ENCODE assay signal across 8 cellular contexts in the genomic region with DNA sequence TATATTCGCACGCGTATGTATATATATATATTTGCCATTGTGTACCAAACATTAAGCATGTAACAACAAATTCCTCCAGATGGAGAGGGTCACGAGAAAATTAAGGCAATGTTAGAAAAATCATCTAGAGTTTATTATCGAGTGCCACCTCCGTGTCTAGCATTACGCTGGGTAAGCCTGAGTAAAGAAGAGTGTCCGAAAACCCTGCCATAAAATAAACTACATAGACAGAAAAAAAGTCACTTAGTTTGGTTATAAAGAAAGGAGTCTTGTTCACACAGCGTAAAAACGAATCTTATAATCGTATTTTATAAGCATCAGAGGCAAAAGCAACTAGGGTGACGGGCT. TPM values are rescaled to one million over a fixed set of nuclear protein-coding genes. Genes with fewer than 3 reads are reported as not detected.
DNase-seq lines count a peak whose midpoint lies in the region; ATAC-seq and TF ChIP-seq lines count a peak whose summit lies in the region.

No MANE protein-coding gene starts in this region.

- no peak for TF ChIP-seq CTCF in cardiac fibroblast (IDR thresholded peaks at IDR 0.05; ENCODE audit: low read depth, low read length)

- H3K9me3 ChIP-seq in mesodermal cell (ENCODE audit: control insufficient read depth, low read length) (no peaks in the 10 kb centered on the region), aorta (ENCODE audit: control insufficient read depth, low read length) (no peaks in the 10 kb centered on the region)

- no peaks in the 10 kb centered on the region for H3K27me3 Mint-ChIP-seq in activated naive CD4-positive, alpha-beta T cell treated with anti-CD3 and anti-CD28 coated beads, Interleukin-2, amount 50 U/mL, for 24 hours

- H3K27me3 ChIP-seq in aorta (ENCODE audit: control insufficient read depth in 1 of 2, insufficient read depth in 2 of 2, low read length in 1 of 2) = no peaks in the 10 kb centered on the region

- peak overlapping the region; percentile 54 for H3K27ac ChIP-seq in mesodermal cell (ENCODE audit: low read depth, low read length, severe bottlenecking)
- H3K27ac ChIP-seq in aorta (ENCODE audit: low read depth in 1 of 2, low read length in 2 of 2) = peak overlapping the region; percentile 66 to 87

- H3K27ac Mint-ChIP-seq in activated naive CD4-positive, alpha-beta T cell treated with anti-CD3 and anti-CD28 coated beads, Interleukin-2, amount 50 U/mL, for 24 hours = peak overlapping the region; percentile 95

- WGBS in mesodermal cell (ENCODE audit: insufficient coverage in 2 of 2), 2 experiments = 28% methylated on average over 2 of the region's 12 CpGs; no CpG with 5 or more reads in 1 of the 2 experiments
- WGBS in aorta, 2 donors = 4 to 5% methylated on average over 12 of the region's 12 CpGs

- H3K36me3 ChIP-seq in mesodermal cell (ENCODE audit: control insufficient read depth, insufficient read depth, low read length) (no peaks in the 10 kb centered on the region), aorta (ENCODE audit: control insufficient read depth in 1 of 2, insufficient read depth in 2 of 2, low read length in 1 of 2) (no peaks in the 10 kb centered on the region)

- H3K4me3 Mint-ChIP-seq in activated naive CD4-positive, alpha-beta T cell treated with anti-CD3 and anti-CD28 coated beads, Interleukin-2, amount 50 U/mL, for 24 hours = peak overlapping the region; percentile 99

- peaks cover 45% of the 10 kb centered on the region for H3K4me1 Mint-ChIP-seq in activated naive CD4-positive, alpha-beta T cell treated with anti-CD3 and anti-CD28 coated beads, Interleukin-2, amount 50 U/mL, for 24 hours

- peak overlapping the region; percentile 39 to 95 for H3K4me3 ChIP-seq in cardiac fibroblast (replicated peaks in 1 of 2; ENCODE audit: low read depth in 2 of 2, low read length in 2 of 2)
- peak overlapping the region; percentile 97 for H3K4me3 ChIP-seq in mesodermal cell (ENCODE audit: extremely low read depth, insufficient read depth, low read length, poor library complexity, severe bottlenecking)
- peak overlapping the region; percentile 74 to 87 for H3K4me3 ChIP-seq in aorta (ENCODE audit: low read length in 2 of 2)

- no peaks in the 10 kb centered on the region for H3K36me3 Mint-ChIP-seq in activated naive CD4-positive, alpha-beta T cell treated with anti-CD3 and anti-CD28 coated beads, Interleukin-2, amount 50 U/mL, for 24 hours

- no peak for DNase-seq in activated naive CD4-positive, alpha-beta T cell (lab: John Stamatoyannopoulos, UW)
- no peak for DNase-seq in cardiac fibroblast (ENCODE audit: low read depth in 2 of 2)
- no peak for DNase-seq in aorta
- no peak for DNase-seq in T-helper 9 cell

- no peak for ATAC-seq in aorta (ENCODE audit: low FRiP score)
- no peak for ATAC-seq in HG02870 (IDR thresholded peaks at IDR 0.05; ENCODE audit: unreplicated experiment)
- ATAC-seq in HG02981 (IDR thresholded peaks at IDR 0.05; ENCODE audit: unreplicated experiment) = no peak

- H3K9me3 Mint-ChIP-seq in activated naive CD4-positive, alpha-beta T cell treated with anti-CD3 and anti-CD28 coated beads, Interleukin-2, amount 50 U/mL, for 24 hours = no peaks in the 10 kb centered on the region

- H3K4me1 ChIP-seq in mesodermal cell (ENCODE audit: control insufficient read depth, insufficient read depth, low read length, poor library complexity, severe bottlenecking) (peaks cover 5% of the 10 kb centered on the region), aorta (ENCODE audit: control insufficient read depth in 1 of 2, insufficient read depth in 2 of 2, low read length in 2 of 2) (peaks cover 0 to 4% of the 10 kb centered on the region in 2 donors)

- intact Hi-C loops in aorta (cut with DNase I) = loop anchor here in 1 of 2 donors (10.0 kb wide), 1 partner anchor 137 kb away; a partner anchor contains a TSS

RNA-seq across cellular contexts. Expression of a gene that starts 0.6 kb away (rescaled TPM):
- 32.8 TPM for polyA plus RNA-seq in mesodermal cell (2013, experiment 1 of 2)
- 37.6 TPM for polyA plus RNA-seq in mesodermal cell (2013, experiment 2 of 2)
- total RNA-seq in aorta = 10 to 100 TPM; 36.0 to 42.0 TPM
- polyA plus RNA-seq in aorta = 10 to 100 TPM; 28.5 to 38.9 TPM
